8 cellular contexts compared by ENCODE assay signal in genomic region chr10:55740767-55741166, GRCh38.
DNase-seq lines count a peak whose midpoint lies in the region; ATAC-seq and TF ChIP-seq lines count a peak whose summit lies in the region.
"Not testable (repeated sequence)": the region's sequence is repeated elsewhere in the genome, so short reads cannot be mapped to it uniquely, and the experiment has no call there.

No MANE protein-coding gene starts in this region.

- not testable (repeated sequence) for H3K36me3 Mint-ChIP-seq in brain

- peak; percentile 53 for ATAC-seq in GM21526 (IDR thresholded peaks at IDR 0.05; ENCODE audit: low FRiP score, unreplicated experiment)
- peak; percentile 74 for ATAC-seq in HG03159 (IDR thresholded peaks at IDR 0.05; ENCODE audit: unreplicated experiment)

- not testable (repeated sequence) for H3K4me1 ChIP-seq in PC-9 (replicated peaks; ENCODE audit: insufficient read depth)

- not testable (repeated sequence) for H3K9me3 Mint-ChIP-seq in brain

- not testable (repeated sequence) for H3K9me3 ChIP-seq in PC-9 (ENCODE audit: insufficient read depth, low read depth)

- not testable (repeated sequence) for H3K36me3 ChIP-seq in PC-9 (ENCODE audit: low read depth)

- not testable (repeated sequence) for H3K4me2 ChIP-seq in PC-9

- CTCF ChIA-PET in PC-9 (lab: Charles Lee), result interaction anchor here (0.7 kb wide), 1 partner anchor 1824 kb away, joined by 3 read pairs; no protein-coding TSS in a partner anchor

- not testable (repeated sequence) for H3K4me1 Mint-ChIP-seq in brain

- not testable (repeated sequence) for H3F3A ChIP-seq in PC-9 (ENCODE audit: insufficient read depth, low read depth)

- intact Hi-C loops in PC-9 (cut with micrococcal nuclease; ENCODE audit: unreplicated experiment), result loop anchor here (5.0 kb wide), 1 partner anchor 753 kb away; no protein-coding TSS in a partner anchor

- H3K27ac Mint-ChIP-seq in brain, result not testable (repeated sequence)

- not testable (repeated sequence) for H3K27me3 ChIP-seq in PC-9 (ENCODE audit: insufficient read depth, low read depth)

- not testable (repeated sequence) for DNase-seq in GM10266 (ENCODE audit: extremely low spot score)
- peak; percentile 62 for DNase-seq in NCI-H1048 (lab: John Stamatoyannopoulos, UW)
- DNase-seq in PC-9, result peak in 1 of 2 experiments; percentile 6
- DNase-seq in inferior parietal cortex (ENCODE audit: extremely low spot score), result peak; percentile 25
- DNase-seq in superior temporal gyrus (ENCODE audit: extremely low spot score), result peak; percentile 65

- not testable (repeated sequence) for H3K4me3 Mint-ChIP-seq in brain

- peak; percentile 18 for TF ChIP-seq CTCF in GM10266 (IDR thresholded peaks at IDR 0.05; ENCODE audit: control insufficient read depth, insufficient read depth, low read depth, missing control alignments)
- TF ChIP-seq CTCF in PC-9 (conservative IDR thresholded peaks at IDR 0.05), result peak; percentile 62
- TF ChIP-seq CTCF in brain (conservative IDR thresholded peaks at IDR 0.05), result peak; percentile 54 to 68

- not testable (repeated sequence) for H2AFZ ChIP-seq in PC-9

- not testable (repeated sequence) for H3K79me2 ChIP-seq in PC-9 (ENCODE audit: low read depth)

- not testable (repeated sequence) for H3K27me3 Mint-ChIP-seq in brain

- H4K20me1 ChIP-seq in PC-9 (ENCODE audit: insufficient read depth), result not testable (repeated sequence)

- POLR2A ChIA-PET in PC-9 (lab: Charles Lee; ENCODE audit: unreplicated experiment), result not testable (repeated sequence)

- not testable (repeated sequence) for H3K4me3 ChIP-seq in PC-9

- not testable (repeated sequence) for H3K9me2 ChIP-seq in PC-9 (ENCODE audit: insufficient read depth)

- BruUV-seq in PC-9 (replicated peaks; lab: Mats Ljungman, UMichigan), result not testable (repeated sequence)

- H3K27ac ChIP-seq in PC-9, result not testable (repeated sequence)
